Comparison of ENCODE assay signal across 24 cellular contexts in the genomic region with DNA sequence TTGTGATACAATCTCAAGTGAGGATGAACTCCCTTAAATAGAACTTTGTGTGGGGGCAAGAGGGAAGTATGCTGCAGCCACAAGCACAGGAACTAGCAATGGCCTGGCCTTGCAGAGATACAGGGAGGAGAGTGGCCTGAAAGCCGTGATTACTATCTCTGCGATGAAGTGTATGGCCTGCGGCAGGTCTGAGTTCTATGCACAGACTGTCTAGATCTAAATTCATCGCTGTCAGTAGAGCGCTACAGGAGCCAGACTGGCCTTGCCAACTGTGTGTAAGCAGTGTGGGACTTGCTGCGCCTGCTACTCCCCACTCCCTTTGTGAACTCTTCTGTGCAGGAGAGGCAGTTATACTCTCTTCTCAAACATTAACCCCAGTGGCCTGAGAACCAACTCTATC.
"Had no signal": no experiment of that assay in that cellular context is flagged by ENCODE, and none has a peak within 500 bp of the region (broad histone marks: within the 10 kb centered on the region; RNA-seq: fewer than 3 reads in every experiment).

No MANE protein-coding gene starts in this region.

- H3K4me3 ChIP-seq: adrenal gland, esophagus muscularis mucosa, stomach, suprapubic skin, tibial nerve had no signal

- H3K4me1 ChIP-seq: adrenal gland, parathyroid adenoma, stomach, suprapubic skin, tibial nerve had no signal

- H3K36me3 ChIP-seq: adrenal gland, esophagus muscularis mucosa, neutrophil, stomach, suprapubic skin, tibial nerve had no signal

- H3K27ac Mint-ChIP-seq: activated B cell treated with CpG ODN at 0.5 μM for 24 hours; activated CD4-positive, alpha-beta T cell treated with anti-CD3 and anti-CD28 coated beads for 36 hours; activated naive CD8-positive, alpha-beta T cell; activated T-cell treated with anti-CD3 and anti-CD28 coated beads, Interleukin-2, amount 50 U/mL, for 24 hours; activated T-helper 17 cell treated with anti-CD3 and anti-CD28 coated beads, Interleukin-2, amount 50 U/mL, for 72 hours; mesothelial cell of epicardium; natural killer cell treated with Interleukin-12 subunit alpha and Interleukin-12 subunit beta and Interleukin-15 and Interleukin-18, amount 100 ng/mL, for 72 hours; T-helper 2 cell treated with Interferon-gamma antibody and Interleukin-4, amounts not matched to agents 5 μg/mL and 100 μg/mL, for 36 hours had no signal

- H3K4me3 Mint-ChIP-seq: activated B cell treated with CpG ODN at 0.5 μM for 24 hours; activated CD4-positive, alpha-beta T cell treated with anti-CD3 and anti-CD28 coated beads for 36 hours; activated naive CD8-positive, alpha-beta T cell; activated T-cell treated with anti-CD3 and anti-CD28 coated beads, Interleukin-2, amount 50 U/mL, for 24 hours; activated T-helper 17 cell treated with anti-CD3 and anti-CD28 coated beads, Interleukin-2, amount 50 U/mL, for 72 hours; central memory CD8-positive, alpha-beta T cell; mesothelial cell of epicardium; natural killer cell treated with Interleukin-12 subunit alpha and Interleukin-12 subunit beta and Interleukin-15 and Interleukin-18, amount 100 ng/mL, for 72 hours; T-helper 2 cell treated with Interferon-gamma antibody and Interleukin-4, amounts not matched to agents 5 μg/mL and 100 μg/mL, for 36 hours had no signal

- H2AFZ ChIP-seq: parathyroid adenoma had no signal

- H3K9me3 ChIP-seq: neutrophil, suprapubic skin had no signal

- H3K79me2 ChIP-seq: parathyroid adenoma had no signal

- H3K4me1 Mint-ChIP-seq: activated B cell treated with CpG ODN at 0.5 μM for 24 hours; activated CD4-positive, alpha-beta T cell treated with anti-CD3 and anti-CD28 coated beads for 36 hours; activated T-helper 17 cell treated with anti-CD3 and anti-CD28 coated beads, Interleukin-2, amount 50 U/mL, for 72 hours; central memory CD8-positive, alpha-beta T cell had no signal

- H3K27ac ChIP-seq: adrenal gland, esophagus muscularis mucosa, neutrophil, parathyroid adenoma, stomach, suprapubic skin, tibial nerve had no signal

- DNase-seq: activated B cell treated with CpG ODN at 0.5 μM for 24 hours; activated CD4-positive, alpha-beta T cell treated with anti-CD3 and anti-CD28 coated beads for 36 hours; activated CD4-positive, alpha-beta T cell treated with anti-CD3 and anti-CD28 coated beads, Interleukin-2, amount 50 U/mL, for 4 hours; activated CD8-positive, alpha-beta memory T cell treated with anti-CD3 and anti-CD28 coated beads for 24 hours; activated CD8-positive, alpha-beta memory T cell treated with anti-CD3 and anti-CD28 coated beads, Interleukin-2, amount 50 U/mL, for 4 hours; activated T-cell treated with anti-CD3 and anti-CD28 coated beads, Interleukin-2, amount 50 U/mL, for 24 hours; hippocampal formation; mammary epithelial cell; stimulated activated CD4-positive, alpha-beta T cell treated with anti-CD3 and anti-CD28 coated beads, Interleukin-12 subunit alpha, Interleukin-12 subunit beta, amount 100 ng/mL, for 4 hours; stimulated activated CD4-positive, alpha-beta T cell treated with anti-CD3 and anti-CD28 coated beads, Interleukin-4, amount 100 ng/mL, for 4 hours; stomach had no signal

- H3K36me3 Mint-ChIP-seq: activated naive CD8-positive, alpha-beta T cell; mesothelial cell of epicardium had no signal

- H3K27me3 ChIP-seq: adrenal gland, esophagus muscularis mucosa, neutrophil, stomach, suprapubic skin, tibial nerve had no signal

- H3K27me3 Mint-ChIP-seq: activated B cell treated with CpG ODN at 0.5 μM for 24 hours; activated CD4-positive, alpha-beta T cell treated with anti-CD3 and anti-CD28 coated beads for 36 hours; activated naive CD8-positive, alpha-beta T cell; activated T-cell treated with anti-CD3 and anti-CD28 coated beads, Interleukin-2, amount 50 U/mL, for 24 hours; activated T-helper 17 cell treated with anti-CD3 and anti-CD28 coated beads, Interleukin-2, amount 50 U/mL, for 72 hours; central memory CD8-positive, alpha-beta T cell; natural killer cell treated with Interleukin-12 subunit alpha and Interleukin-12 subunit beta and Interleukin-15 and Interleukin-18, amount 100 ng/mL, for 72 hours had no signal

- H3K9ac ChIP-seq: parathyroid adenoma had no signal

- ATAC-seq: activated CD4-positive, alpha-beta T cell treated with anti-CD3 and anti-CD28 coated beads for 36 hours; activated T-helper 17 cell treated with anti-CD3 and anti-CD28 coated beads, Interleukin-2, amount 50 U/mL, for 72 hours; left ventricle myocardium superior had no signal
